ENCODE assay signal across 14 cellular contexts in genomic region chr4:145843651-145844050, GRCh38.
DNase-seq lines count a peak whose midpoint lies in the region; ATAC-seq and TF ChIP-seq lines count a peak whose summit lies in the region.
"Had no signal": no experiment of that assay in that cellular context is flagged by ENCODE, and none has a peak within 500 bp of the region (broad histone marks: within the 10 kb centered on the region; RNA-seq: fewer than 3 reads in every experiment).

No MANE protein-coding gene starts in this region.

- peaks cover 70% of the 10 kb centered on the region for H3K36me3 Mint-ChIP-seq in activated CD4-positive, alpha-beta T cell treated with anti-CD3 and anti-CD28 coated beads, Interleukin-2, amount 10 ng/mL, durations not matched to agents 24 days and 14 days (ENCODE audit: low read depth)
- H3K36me3 Mint-ChIP-seq in activated CD4-positive, alpha-beta T cell treated with anti-CD3 and anti-CD28 coated beads, Interleukin-2, amount 10 ng/mL, durations not matched to agents 7 days and 5 days (ENCODE audit: low read depth): peaks cover 28% of the 10 kb centered on the region
- peaks cover 25% of the 10 kb centered on the region for H3K36me3 Mint-ChIP-seq in chondrocyte (ENCODE audit: low read depth)
- H3K36me3 Mint-ChIP-seq in stimulated activated memory B cell treated with anti-CD40 and anti-IgM and Interleukin-4, amounts not matched to agents 10 μg/mL and 1 μg/mL and 100 μg/mL, for 72 hours: peaks cover 62% of the 10 kb centered on the region

- CTCF ChIA-PET in activated CD4-positive, alpha-beta T cell treated with anti-CD3 and anti-CD28 coated beads, Interleukin-2, amount 10 ng/mL, durations not matched to agents 7 days and 5 days (lab: Charles Lee): interaction anchor here (0.8 to 1.9 kb wide), 3 partner anchors 9 to 406 kb away, joined by 3 to 5 read pairs (median 4); no protein-coding TSS in a partner anchor

- no peak for TF ChIP-seq CTCF in chondrocyte (IDR thresholded peaks at IDR 0.05)

- POLR2A ChIA-PET in activated CD4-positive, alpha-beta T cell treated with anti-CD3 and anti-CD28 coated beads, Interleukin-2, amount 10 ng/mL, durations not matched to agents 7 days and 5 days (lab: Charles Lee): no interaction called here

- intact Hi-C loops in activated CD4-positive, alpha-beta T cell treated with anti-CD3 and anti-CD28 coated beads, Interleukin-2, amount 10 ng/mL, durations not matched to agents 24 days and 14 days (cut with micrococcal nuclease): loop anchor here (5.0 kb wide), 1 partner anchor 36 kb away; no protein-coding TSS in a partner anchor

- DNase-seq in activated CD4-positive, alpha-beta T cell treated with anti-CD3 and anti-CD28 coated beads, Interleukin-2, amount 10 ng/mL, durations not matched to agents 24 days and 14 days: no peak
- no peak for DNase-seq in activated CD4-positive, alpha-beta T cell treated with anti-CD3 and anti-CD28 coated beads, Interleukin-2, amount 10 ng/mL, durations not matched to agents 7 days and 5 days
- DNase-seq in MV-4-11 (lab: John Stamatoyannopoulos, UW) (peak; percentile 17), chondrocyte (ENCODE audit: low spot score) (no peak), HuH-7 (ENCODE audit: low spot score) (no peak), NCI-H1694 (lab: John Stamatoyannopoulos, UW) (no peak), ureter (ENCODE audit: low spot score) (no peak)
- DNase-seq: activated gamma-delta T cell treated with Interleukin-2 at 50 U/mL for 16 hours; NCI-H2029; NCI-H69; stimulated activated naive B cell treated with anti-CD40 and anti-IgM and Interleukin-4, amounts not matched to agents 10 μg/mL and 1 μg/mL and 100 μg/mL, for 72 hours; T-helper 17 cell had no signal

- H3K27me3 Mint-ChIP-seq in activated CD4-positive, alpha-beta T cell treated with anti-CD3 and anti-CD28 coated beads, Interleukin-2, amount 10 ng/mL, durations not matched to agents 24 days and 14 days: no peaks in the 10 kb centered on the region
- H3K27me3 Mint-ChIP-seq in activated CD4-positive, alpha-beta T cell treated with anti-CD3 and anti-CD28 coated beads, Interleukin-2, amount 10 ng/mL, durations not matched to agents 7 days and 5 days: no peaks in the 10 kb centered on the region
- no peaks in the 10 kb centered on the region for H3K27me3 Mint-ChIP-seq in chondrocyte (ENCODE audit: low read depth)
- no peaks in the 10 kb centered on the region for H3K27me3 Mint-ChIP-seq in stimulated activated memory B cell treated with anti-CD40 and anti-IgM and Interleukin-4, amounts not matched to agents 10 μg/mL and 1 μg/mL and 100 μg/mL, for 72 hours
- H3K27me3 Mint-ChIP-seq: stimulated activated naive B cell treated with anti-CD40 and anti-IgM and Interleukin-4, amounts not matched to agents 10 μg/mL and 1 μg/mL and 100 μg/mL, for 72 hours; T-helper 17 cell had no signal

- H3K4me3 Mint-ChIP-seq in activated CD4-positive, alpha-beta T cell treated with anti-CD3 and anti-CD28 coated beads, Interleukin-2, amount 10 ng/mL, durations not matched to agents 24 days and 14 days: peak overlapping the region; percentile 7
- H3K4me3 Mint-ChIP-seq in activated CD4-positive, alpha-beta T cell treated with anti-CD3 and anti-CD28 coated beads, Interleukin-2, amount 10 ng/mL, durations not matched to agents 7 days and 5 days: no peak overlapping the region
- no peak overlapping the region for H3K4me3 Mint-ChIP-seq in chondrocyte (ENCODE audit: unreplicated experiment)
- H3K4me3 Mint-ChIP-seq in stimulated activated memory B cell treated with anti-CD40 and anti-IgM and Interleukin-4, amounts not matched to agents 10 μg/mL and 1 μg/mL and 100 μg/mL, for 72 hours: no peak overlapping the region
- H3K4me3 Mint-ChIP-seq: stimulated activated naive B cell treated with anti-CD40 and anti-IgM and Interleukin-4, amounts not matched to agents 10 μg/mL and 1 μg/mL and 100 μg/mL, for 72 hours had no signal

- peak overlapping the region; percentile 34 for H3K27ac Mint-ChIP-seq in activated CD4-positive, alpha-beta T cell treated with anti-CD3 and anti-CD28 coated beads, Interleukin-2, amount 10 ng/mL, durations not matched to agents 24 days and 14 days
- no peak overlapping the region for H3K27ac Mint-ChIP-seq in activated CD4-positive, alpha-beta T cell treated with anti-CD3 and anti-CD28 coated beads, Interleukin-2, amount 10 ng/mL, durations not matched to agents 7 days and 5 days
- H3K27ac Mint-ChIP-seq in chondrocyte (ENCODE audit: unreplicated experiment): peak overlapping the region; percentile 8
- H3K27ac Mint-ChIP-seq in stimulated activated memory B cell treated with anti-CD40 and anti-IgM and Interleukin-4, amounts not matched to agents 10 μg/mL and 1 μg/mL and 100 μg/mL, for 72 hours: peak overlapping the region; percentile 18
- H3K27ac Mint-ChIP-seq: T-helper 17 cell had no signal

- no peaks in the 10 kb centered on the region for H3K9me3 Mint-ChIP-seq in activated CD4-positive, alpha-beta T cell treated with anti-CD3 and anti-CD28 coated beads, Interleukin-2, amount 10 ng/mL, durations not matched to agents 24 days and 14 days
- no peaks in the 10 kb centered on the region for H3K9me3 Mint-ChIP-seq in activated CD4-positive, alpha-beta T cell treated with anti-CD3 and anti-CD28 coated beads, Interleukin-2, amount 10 ng/mL, durations not matched to agents 7 days and 5 days
- no peaks in the 10 kb centered on the region for H3K9me3 Mint-ChIP-seq in chondrocyte (ENCODE audit: low read depth)
- no peaks in the 10 kb centered on the region for H3K9me3 Mint-ChIP-seq in stimulated activated memory B cell treated with anti-CD40 and anti-IgM and Interleukin-4, amounts not matched to agents 10 μg/mL and 1 μg/mL and 100 μg/mL, for 72 hours
- H3K9me3 Mint-ChIP-seq: stimulated activated naive B cell treated with anti-CD40 and anti-IgM and Interleukin-4, amounts not matched to agents 10 μg/mL and 1 μg/mL and 100 μg/mL, for 72 hours had no signal

- ATAC-seq in stimulated activated memory B cell treated with anti-CD40 and anti-IgM and Interleukin-4, amounts not matched to agents 10 μg/mL and 1 μg/mL and 100 μg/mL, for 72 hours: no peak
- ATAC-seq: A549; stimulated activated naive B cell treated with anti-CD40 and anti-IgM and Interleukin-4, amounts not matched to agents 10 μg/mL and 1 μg/mL and 100 μg/mL, for 72 hours; T-helper 17 cell had no signal

- H3K4me1 Mint-ChIP-seq in activated CD4-positive, alpha-beta T cell treated with anti-CD3 and anti-CD28 coated beads, Interleukin-2, amount 10 ng/mL, durations not matched to agents 24 days and 14 days: peaks cover 25% of the 10 kb centered on the region
- peaks cover 30% of the 10 kb centered on the region for H3K4me1 Mint-ChIP-seq in activated CD4-positive, alpha-beta T cell treated with anti-CD3 and anti-CD28 coated beads, Interleukin-2, amount 10 ng/mL, durations not matched to agents 7 days and 5 days
- H3K4me1 Mint-ChIP-seq in chondrocyte (ENCODE audit: low read depth): peaks cover 40% of the 10 kb centered on the region
- H3K4me1 Mint-ChIP-seq in stimulated activated memory B cell treated with anti-CD40 and anti-IgM and Interleukin-4, amounts not matched to agents 10 μg/mL and 1 μg/mL and 100 μg/mL, for 72 hours: peaks cover 12% of the 10 kb centered on the region
